ENCODE assay signal across 19 cellular contexts in genomic region chr11:102166175-102166574, GRCh38. TPM values are rescaled to one million over a fixed set of nuclear protein-coding genes. Genes with fewer than 3 reads are reported as not detected.
A peak's percentile ranks its signal among the peaks of the same experiment; 100 is the strongest.
DNase-seq lines count a peak whose midpoint lies in the region; ATAC-seq and TF ChIP-seq lines count a peak whose summit lies in the region.
"Had no signal": no experiment of that assay in that cellular context is flagged by ENCODE, and none has a peak within 500 bp of the region (broad histone marks: within the 10 kb centered on the region; RNA-seq: fewer than 3 reads in every experiment).

No MANE protein-coding gene starts in this region.

- H3K27ac Mint-ChIP-seq in GM23338 (0 out of 2 replicates have a peak overlapping the region, but pooled peaks have one; percentile 13), type B pancreatic cell (peak overlapping the region; percentile 73)

- H3K4me1 ChIP-seq in GM23338 (ENCODE audit: insufficient read depth): peaks cover 18% of the 10 kb centered on the region; the same call in 1 of the 2 replicates
- H3K4me1 ChIP-seq in mesodermal cell (ENCODE audit: control insufficient read depth, insufficient read depth, low read length, poor library complexity, severe bottlenecking): peaks cover 17% of the 10 kb centered on the region
- H3K4me1 ChIP-seq: BE2C, SJCRH30 had no signal

- no peak overlapping the region for H3K4me2 ChIP-seq in GM23338
- H3K4me2 ChIP-seq: A549 had no signal

- no peak for TF ChIP-seq CTCF in GM23338 (conservative IDR thresholded peaks at IDR 0.05; ENCODE audit: low read depth in 2 of 2)
- no peak for TF ChIP-seq CTCF in type B pancreatic cell (conservative IDR thresholded peaks at IDR 0.05)

- no peaks in the 10 kb centered on the region for H3F3A ChIP-seq in GM23338 (replicated peaks; ENCODE audit: low read depth)

- H3K4me3 Mint-ChIP-seq in GM23338: no peak overlapping the region
- no peak overlapping the region for H3K4me3 Mint-ChIP-seq in type B pancreatic cell

- H3K27me3 Mint-ChIP-seq in GM23338 (ENCODE audit: insufficient read depth, low read depth, poor library complexity) (peaks cover 2% of the 10 kb centered on the region), type B pancreatic cell (no peaks in the 10 kb centered on the region)

- no peak overlapping the region for H3K4me3 ChIP-seq in GM23338
- peak overlapping the region; percentile 51; the same call in 1 of the 2 replicates for H3K4me3 ChIP-seq in SK-N-MC
- H3K4me3 ChIP-seq in mesodermal cell (ENCODE audit: extremely low read depth, insufficient read depth, low read length, poor library complexity, severe bottlenecking): no peak overlapping the region
- H3K4me3 ChIP-seq: A549, Peyer's patch, SJCRH30 had no signal

- H3K27ac ChIP-seq in GM23338 (ENCODE audit: low read depth) (no peak overlapping the region), SK-N-MC (peak overlapping the region; percentile 82), mesodermal cell (ENCODE audit: low read depth, low read length, severe bottlenecking) (peak overlapping the region; percentile 26)
- H3K27ac ChIP-seq: A549, HL-60, Peyer's patch, SJCRH30 had no signal

- H3K4me1 Mint-ChIP-seq in GM23338 (peaks cover 19% of the 10 kb centered on the region; the same call in 2 of the 3 replicates), type B pancreatic cell (ENCODE audit: unreplicated experiment) (peaks cover 34% of the 10 kb centered on the region)

- H3K36me3 Mint-ChIP-seq in GM23338 (ENCODE audit: low read depth): peaks cover 27% of the 10 kb centered on the region; the same call in 2 of the 3 replicates
- H3K36me3 Mint-ChIP-seq in type B pancreatic cell: peaks cover 46% of the 10 kb centered on the region

- H3K9ac ChIP-seq in SK-N-MC (ENCODE audit: insufficient read length): no peak overlapping the region

- no peaks in the 10 kb centered on the region for H3K9me3 ChIP-seq in SK-N-MC (ENCODE audit: low read depth, low read length)
- no peaks in the 10 kb centered on the region for H3K9me3 ChIP-seq in mesodermal cell (ENCODE audit: control insufficient read depth, low read length)
- H3K9me3 ChIP-seq: A549, BE2C, Peyer's patch, SJCRH30 had no signal

- no peaks in the 10 kb centered on the region for H3K9me2 ChIP-seq in GM23338 (ENCODE audit: insufficient read depth)

- DNase-seq in GM23338 (ENCODE audit: low spot score): no peak
- DNase-seq in SK-N-MC (ENCODE audit: low read depth, low spot score): no peak
- no peak for DNase-seq in type B pancreatic cell (ENCODE audit: extremely low spot score, unreplicated experiment)
- DNase-seq in putamen (ENCODE audit: low spot score): no peak
- DNase-seq in hypothalamus (lab: John Stamatoyannopoulos, UW): no peak
- DNase-seq: BE2C, EL, H7, KG1, NCI-H1092 treated with DMSO at 0.1 percent for 48 hours, NCI-H1436 treated with DMSO at 0.1 percent for 48 hours, NCI-H1930, NCI-H748 treated with DMSO at 0.1 percent for 48 hours, Peyer's patch, SJCRH30 had no signal

- no peaks in the 10 kb centered on the region for H3K9me3 Mint-ChIP-seq in GM23338
- H3K9me3 Mint-ChIP-seq in type B pancreatic cell: no peaks in the 10 kb centered on the region

- WGBS in mesodermal cell (ENCODE audit: insufficient coverage in 2 of 2), 2 experiments: 100% methylated on average over 1 to 2 of the region's 2 CpGs

- ATAC-seq in GM23338: no peak
- no peak for ATAC-seq in HG03432 (IDR thresholded peaks at IDR 0.05; ENCODE audit: unreplicated experiment)
- ATAC-seq: A549 had no signal

- no peaks in the 10 kb centered on the region for H3K36me3 ChIP-seq in GM23338 (ENCODE audit: insufficient read depth)
- peaks cover 12% of the 10 kb centered on the region; the same call in 1 of the 2 replicates for H3K36me3 ChIP-seq in SK-N-MC (ENCODE audit: insufficient read depth, low read length)
- H3K36me3 ChIP-seq in mesodermal cell (ENCODE audit: control insufficient read depth, insufficient read depth, low read length): peaks cover 45% of the 10 kb centered on the region
- H3K36me3 ChIP-seq: BE2C, SJCRH30 had no signal

- H3K79me2 ChIP-seq in GM23338 (replicated peaks; ENCODE audit: insufficient read depth): peaks cover 80% of the 10 kb centered on the region

- no peak overlapping the region for H2AFZ ChIP-seq in GM23338

- no peaks in the 10 kb centered on the region for H3K27me3 ChIP-seq in GM23338 (ENCODE audit: insufficient read depth)
- H3K27me3 ChIP-seq: BE2C, Peyer's patch, SJCRH30 had no signal

- 0 out of 2 replicates have a peak, but pooled peaks cover 3% of the 10 kb centered on the region for H4K20me1 ChIP-seq in GM23338 (replicated peaks; ENCODE audit: insufficient read depth)

TF ChIP-seq in GM23338, 12 proteins besides CTCF, POLR2A, EP300 and RAD21 (continues in another document):
- TF ChIP-seq, protein P1, sequence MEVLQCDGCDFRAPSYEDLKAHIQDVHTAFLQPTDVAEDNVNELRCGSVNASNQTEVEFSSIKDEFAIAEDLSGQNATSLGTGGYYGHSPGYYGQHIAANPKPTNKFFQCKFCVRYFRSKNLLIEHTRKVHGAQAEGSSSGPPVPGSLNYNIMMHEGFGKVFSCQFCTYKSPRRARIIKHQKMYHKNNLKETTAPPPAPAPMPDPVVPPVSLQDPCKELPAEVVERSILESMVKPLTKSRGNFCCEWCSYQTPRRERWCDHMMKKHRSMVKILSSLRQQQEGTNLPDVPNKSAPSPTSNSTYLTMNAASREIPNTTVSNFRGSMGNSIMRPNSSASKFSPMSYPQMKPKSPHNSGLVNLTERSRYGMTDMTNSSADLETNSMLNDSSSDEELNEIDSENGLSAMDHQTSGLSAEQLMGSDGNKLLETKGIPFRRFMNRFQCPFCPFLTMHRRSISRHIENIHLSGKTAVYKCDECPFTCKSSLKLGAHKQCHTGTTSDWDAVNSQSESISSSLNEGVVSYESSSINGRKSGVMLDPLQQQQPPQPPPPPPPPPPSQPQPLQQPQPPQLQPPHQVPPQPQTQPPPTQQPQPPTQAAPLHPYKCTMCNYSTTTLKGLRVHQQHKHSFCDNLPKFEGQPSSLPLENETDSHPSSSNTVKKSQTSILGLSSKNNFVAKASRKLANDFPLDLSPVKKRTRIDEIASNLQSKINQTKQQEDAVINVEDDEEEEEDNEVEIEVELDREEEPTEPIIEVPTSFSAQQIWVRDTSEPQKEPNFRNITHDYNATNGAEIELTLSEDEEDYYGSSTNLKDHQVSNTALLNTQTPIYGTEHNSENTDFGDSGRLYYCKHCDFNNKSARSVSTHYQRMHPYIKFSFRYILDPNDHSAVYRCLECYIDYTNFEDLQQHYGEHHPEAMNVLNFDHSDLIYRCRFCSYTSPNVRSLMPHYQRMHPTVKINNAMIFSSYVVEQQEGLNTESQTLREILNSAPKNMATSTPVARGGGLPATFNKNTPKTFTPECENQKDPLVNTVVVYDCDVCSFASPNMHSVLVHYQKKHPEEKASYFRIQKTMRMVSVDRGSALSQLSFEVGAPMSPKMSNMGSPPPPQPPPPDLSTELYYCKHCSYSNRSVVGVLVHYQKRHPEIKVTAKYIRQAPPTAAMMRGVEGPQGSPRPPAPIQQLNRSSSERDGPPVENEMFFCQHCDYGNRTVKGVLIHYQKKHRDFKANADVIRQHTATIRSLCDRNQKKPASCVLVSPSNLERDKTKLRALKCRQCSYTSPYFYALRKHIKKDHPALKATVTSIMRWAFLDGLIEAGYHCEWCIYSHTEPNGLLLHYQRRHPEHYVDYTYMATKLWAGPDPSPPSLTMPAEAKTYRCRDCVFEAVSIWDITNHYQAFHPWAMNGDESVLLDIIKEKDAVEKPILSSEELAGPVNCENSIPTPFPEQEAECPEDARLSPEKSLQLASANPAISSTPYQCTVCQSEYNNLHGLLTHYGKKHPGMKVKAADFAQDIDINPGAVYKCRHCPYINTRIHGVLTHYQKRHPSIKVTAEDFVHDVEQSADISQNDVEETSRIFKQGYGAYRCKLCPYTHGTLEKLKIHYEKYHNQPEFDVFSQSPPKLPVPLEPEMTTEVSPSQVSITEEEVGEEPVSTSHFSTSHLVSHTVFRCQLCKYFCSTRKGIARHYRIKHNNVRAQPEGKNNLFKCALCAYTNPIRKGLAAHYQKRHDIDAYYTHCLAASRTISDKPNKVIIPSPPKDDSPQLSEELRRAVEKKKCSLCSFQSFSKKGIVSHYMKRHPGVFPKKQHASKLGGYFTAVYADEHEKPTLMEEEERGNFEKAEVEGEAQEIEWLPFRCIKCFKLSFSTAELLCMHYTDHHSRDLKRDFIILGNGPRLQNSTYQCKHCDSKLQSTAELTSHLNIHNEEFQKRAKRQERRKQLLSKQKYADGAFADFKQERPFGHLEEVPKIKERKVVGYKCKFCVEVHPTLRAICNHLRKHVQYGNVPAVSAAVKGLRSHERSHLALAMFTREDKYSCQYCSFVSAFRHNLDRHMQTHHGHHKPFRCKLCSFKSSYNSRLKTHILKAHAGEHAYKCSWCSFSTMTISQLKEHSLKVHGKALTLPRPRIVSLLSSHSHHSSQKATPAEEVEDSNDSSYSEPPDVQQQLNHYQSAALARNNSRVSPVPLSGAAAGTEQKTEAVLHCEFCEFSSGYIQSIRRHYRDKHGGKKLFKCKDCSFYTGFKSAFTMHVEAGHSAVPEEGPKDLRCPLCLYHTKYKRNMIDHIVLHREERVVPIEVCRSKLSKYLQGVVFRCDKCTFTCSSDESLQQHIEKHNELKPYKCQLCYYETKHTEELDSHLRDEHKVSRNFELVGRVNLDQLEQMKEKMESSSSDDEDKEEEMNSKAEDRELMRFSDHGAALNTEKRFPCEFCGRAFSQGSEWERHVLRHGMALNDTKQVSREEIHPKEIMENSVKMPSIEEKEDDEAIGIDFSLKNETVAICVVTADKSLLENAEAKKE (CRISPR knock-in tag; IDR thresholded peaks at IDR 0.05): no peak

RNA-seq across cellular contexts. Expression of gene YAP1, which starts 55.9 kb away (rescaled TPM):
- total RNA-seq in GM23338 (2014; rRNA removed; shearing (Covaris generic)): 132 and 155 TPM in 2 replicates
- polyA plus RNA-seq in GM23338 (2016; fragmentation: Nextera tagmentation; extraction: Ambion mirVana): 17.2 and 19.5 TPM in 2 replicates
- 137 TPM for polyA plus RNA-seq in mesodermal cell (2013, experiment 1 of 2)
- polyA plus RNA-seq in mesodermal cell (2013, experiment 2 of 2): 131 TPM
- total RNA-seq in type B pancreatic cell (ENCODE audit: low replicate concordance): 183 and 199 TPM in 2 replicates
